Comparison of ENCODE assay signal across 21 cellular contexts in genomic region chr5:168308976-168309598, GRCh38. TPM values are rescaled to one million over a fixed set of nuclear protein-coding genes. Genes with fewer than 3 reads are reported as not detected.
"Had no signal": no experiment of that assay in that cellular context is flagged by ENCODE, and none has a peak within 500 bp of the region (broad histone marks: within the 10 kb centered on the region; RNA-seq: fewer than 3 reads in every experiment).

No MANE protein-coding gene starts in this region.

- H3K36me3 ChIP-seq: cardiac muscle cell, esophagus squamous epithelium, left lung, lower lobe of right lung, right atrium auricular region, tibial nerve, uterus had no signal

- ATAC-seq: left lung; lower lobe of right lung; stimulated activated memory B cell treated with anti-CD40 and anti-IgM and Interleukin-4, amounts not matched to agents 10 μg/mL and 1 μg/mL and 100 μg/mL, for 72 hours had no signal

- DNase-seq: cerebellar nuclear complex; esophagus squamous epithelium; foreskin fibroblast; head of caudate nucleus; hypothalamus; left lung; lower lobe of right lung; mesenchymal stem cell; midbrain; stimulated activated CD4-positive, alpha-beta T cell treated with anti-CD3 and anti-CD28 coated beads, Interleukin-1b, Interleukin-23, amount 100 ng/mL, for 48 hours; stimulated activated CD4-positive, alpha-beta T cell treated with anti-CD3 and anti-CD28 coated beads, Interleukin-4, amount 100 ng/mL, for 24 hours; uterus had no signal

- H3K9me3 ChIP-seq: esophagus squamous epithelium, left lung, lower lobe of right lung, right atrium auricular region, tibial nerve, uterus had no signal

- FAIRE-seq: colon, islet of Langerhans had no signal

- H3K27ac ChIP-seq: cardiac muscle cell, esophagus squamous epithelium, left lung, lower lobe of right lung, parathyroid adenoma, right atrium auricular region, tibial nerve, uterus had no signal

- H2AFZ ChIP-seq: parathyroid adenoma had no signal

- H3K4me3 ChIP-seq: cardiac muscle cell, esophagus squamous epithelium, left lung, lower lobe of right lung, right atrium auricular region, smooth muscle cell, tibial nerve, uterus had no signal

- H3K4me2 ChIP-seq: smooth muscle cell had no signal

- H3K4me1 ChIP-seq: parathyroid adenoma, right atrium auricular region, tibial nerve, uterus had no signal

- H3K27me3 ChIP-seq: esophagus squamous epithelium, left lung, right atrium auricular region, tibial nerve, uterus had no signal

RNA-seq across cellular contexts. Expression of gene WWC1, which starts 17.6 kb away (rescaled TPM):
- total RNA-seq: natural killer cell treated with Interleukin-12 subunit alpha and Interleukin-12 subunit beta and Interleukin-15 and Interleukin-18, amount 100 ng/mL, for 72 hours had no signal
